Comparison of ENCODE assay signal across 8 cellular contexts in the genomic region with DNA sequence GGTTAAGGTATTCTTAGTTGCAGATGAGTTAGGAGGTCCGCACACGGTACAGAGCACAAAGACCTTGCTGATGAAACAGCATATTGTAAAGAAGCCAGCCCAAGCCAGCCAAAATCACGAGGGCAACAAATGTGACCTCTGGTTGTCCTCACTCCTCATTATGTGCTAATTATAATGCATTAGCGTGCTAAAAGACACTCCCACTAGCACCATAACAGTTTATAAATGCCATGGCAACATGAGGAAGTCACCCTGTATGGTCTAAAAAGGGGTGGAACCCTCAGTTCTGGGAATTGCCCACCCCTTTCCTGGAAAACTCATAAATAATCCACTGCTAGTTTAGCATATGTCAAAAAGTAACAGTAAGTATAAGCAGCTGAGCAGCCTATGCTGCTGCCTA.
DNase-seq lines count a peak whose midpoint lies in the region; ATAC-seq, FAIRE-seq and TF ChIP-seq lines count a peak whose summit lies in the region.
"Not testable (repeated sequence)": the region's sequence is repeated elsewhere in the genome, so short reads cannot be mapped to it uniquely, and the experiment has no call there.

No MANE protein-coding gene starts in this region.

- not testable (repeated sequence) for H3K4me1 ChIP-seq in fibroblast of lung (ENCODE audit: control insufficient read depth, extremely low read depth, insufficient read depth, low read length); kidney (ENCODE audit: control insufficient read depth in 1 of 2, insufficient read depth in 1 of 2, low read depth in 1 of 2, low read length in 2 of 2); lower lobe of right lung; neuronal stem cell (ENCODE audit: control insufficient read depth in 2 of 2, insufficient read depth in 1 of 2, low read depth in 1 of 2, low read length in 2 of 2)

- H3K9ac ChIP-seq in fibroblast of lung (ENCODE audit: insufficient read depth, low read length); kidney (ENCODE audit: low read length in 2 of 2); neuronal stem cell (ENCODE audit: low read depth, low read length, poor library complexity): not testable (repeated sequence)

- intact Hi-C loops in kidney (cut with DNase I); lower lobe of right lung (cut with DNase I): not testable (repeated sequence)

- H3K9me3 ChIP-seq in fibroblast of lung (ENCODE audit: control insufficient read depth, insufficient read depth, low read depth, low read length); kidney (ENCODE audit: control insufficient read depth in 1 of 2, low read length in 2 of 2); lower lobe of right lung; neuronal stem cell (replicated peaks in 1 of 2; ENCODE audit: control insufficient read depth in 2 of 2, insufficient read depth in 1 of 2, low read depth in 1 of 2, low read length in 2 of 2): not testable (repeated sequence)

- not testable (repeated sequence) for H2BK15ac ChIP-seq in neuronal stem cell (ENCODE audit: low read length)

- H3K27me3 ChIP-seq in fibroblast of lung (ENCODE audit: control insufficient read depth, insufficient read depth, low read length); lower lobe of right lung (ENCODE audit: low read depth); neuronal stem cell (ENCODE audit: control insufficient read depth in 3 of 3, insufficient read depth in 3 of 3, low read depth in 1 of 3, low read length in 3 of 3): not testable (repeated sequence)

- ATAC-seq in lower lobe of right lung: peak; percentile 11 to 14

- not testable (repeated sequence) for H3K4ac ChIP-seq in neuronal stem cell (ENCODE audit: low read length)

- not testable (repeated sequence) for H3K14ac ChIP-seq in neuronal stem cell (ENCODE audit: low read length)

- not testable (repeated sequence) for H3K79me2 ChIP-seq in fibroblast of lung (ENCODE audit: control insufficient read depth, insufficient read depth, low read length)

- H3K36me3 ChIP-seq in fibroblast of lung (ENCODE audit: control insufficient read depth, insufficient read depth, low read length); kidney (ENCODE audit: control insufficient read depth in 1 of 2, insufficient read depth in 2 of 2, low read length in 2 of 2); lower lobe of right lung; neuronal stem cell (replicated peaks in 1 of 2; ENCODE audit: control insufficient read depth in 2 of 2, insufficient read depth in 2 of 2, low read length in 2 of 2): not testable (repeated sequence)

- H2BK5ac ChIP-seq in neuronal stem cell (ENCODE audit: low read length): not testable (repeated sequence)

- not testable (repeated sequence) for H3K79me1 ChIP-seq in neuronal stem cell (ENCODE audit: low read depth, low read length)

- H4K91ac ChIP-seq in neuronal stem cell (ENCODE audit: low read depth, low read length, poor library complexity): not testable (repeated sequence)

- FAIRE-seq in kidney (lab: Jason Lieb, UNC): not testable (repeated sequence)

- H2BK12ac ChIP-seq in neuronal stem cell (ENCODE audit: low read length): not testable (repeated sequence)

- H2AFZ ChIP-seq in fibroblast of lung (ENCODE audit: low read length): not testable (repeated sequence)
- peak overlapping the region; percentile 6 for H2AFZ ChIP-seq in neuronal stem cell (ENCODE audit: low read length)

- not testable (repeated sequence) for H4K20me1 ChIP-seq in fibroblast of lung (ENCODE audit: control insufficient read depth, extremely low read depth, insufficient read depth, low read length)

- H3K23ac ChIP-seq in neuronal stem cell (ENCODE audit: low read depth, low read length, poor library complexity): not testable (repeated sequence)

- not testable (repeated sequence) for H3K4me2 ChIP-seq in fibroblast of lung (ENCODE audit: extremely low read depth, insufficient read depth, low read length); neuronal stem cell (ENCODE audit: insufficient read depth, low read length, poor library complexity, severe bottlenecking)

- H3K18ac ChIP-seq in neuronal stem cell (ENCODE audit: low read length): not testable (repeated sequence)

- H2BK120ac ChIP-seq in neuronal stem cell (ENCODE audit: low read depth, low read length): not testable (repeated sequence)

- H2AK5ac ChIP-seq in neuronal stem cell (ENCODE audit: low read depth, low read length): not testable (repeated sequence)

- WGBS in neuronal stem cell (ENCODE audit: extremely low coverage in 2 of 2, insufficient read length in 2 of 2, insufficient replicate concordance in 1 of 2), 2 donors: no CpG with 5 or more reads among the region's 4 CpGs

- H3K27ac ChIP-seq in fibroblast of lung (ENCODE audit: insufficient read depth, low read length); lower lobe of right lung; neuronal stem cell (replicated peaks; ENCODE audit: low read length): not testable (repeated sequence)
- peak overlapping the region; percentile 14 to 23 for H3K27ac ChIP-seq in kidney (ENCODE audit: low read depth in 2 of 2, low read length in 2 of 2)

- TF ChIP-seq CTCF in fibroblast of lung (conservative IDR thresholded peaks at IDR 0.05 in 1 of 2, IDR thresholded peaks at IDR 0.05 in 1 of 2; ENCODE audit: low read depth in 1 of 2, low read length in 2 of 2); kidney (IDR thresholded peaks at IDR 0.05; ENCODE audit: borderline replicate concordance, extremely low read depth, insufficient read depth); lower lobe of right lung (IDR thresholded peaks at IDR 0.05): not testable (repeated sequence)

- not testable (repeated sequence) for H3K4me3 ChIP-seq in fibroblast of lung (replicated peaks in 1 of 4; ENCODE audit: control extremely low read depth in 1 of 4, insufficient read depth in 1 of 4, low read depth in 3 of 4, low read length in 4 of 4); kidney (ENCODE audit: low read length in 2 of 2); lower lobe of right lung; neuronal stem cell (ENCODE audit: low read length in 2 of 2)

- H4K8ac ChIP-seq in neuronal stem cell (ENCODE audit: low read depth, low read length): not testable (repeated sequence)

- DNase-seq in EH (ENCODE audit: low read depth) (peak; percentile 28), M059J (ENCODE audit: low read depth) (peak; percentile 32), OCI-M1 (lab: John Stamatoyannopoulos, UW) (peak; percentile 97), astrocyte of the hippocampus (ENCODE audit: low read depth, low spot score) (peak; percentile 39), fibroblast of lung (ENCODE audit: low read depth in 2 of 2) (peak; percentile 39 to 53)
- DNase-seq in kidney; lower lobe of right lung; neuronal stem cell (ENCODE audit: low spot score): not testable (repeated sequence)
